Comparison of ENCODE assay signal across 19 cellular contexts in the genomic region with DNA sequence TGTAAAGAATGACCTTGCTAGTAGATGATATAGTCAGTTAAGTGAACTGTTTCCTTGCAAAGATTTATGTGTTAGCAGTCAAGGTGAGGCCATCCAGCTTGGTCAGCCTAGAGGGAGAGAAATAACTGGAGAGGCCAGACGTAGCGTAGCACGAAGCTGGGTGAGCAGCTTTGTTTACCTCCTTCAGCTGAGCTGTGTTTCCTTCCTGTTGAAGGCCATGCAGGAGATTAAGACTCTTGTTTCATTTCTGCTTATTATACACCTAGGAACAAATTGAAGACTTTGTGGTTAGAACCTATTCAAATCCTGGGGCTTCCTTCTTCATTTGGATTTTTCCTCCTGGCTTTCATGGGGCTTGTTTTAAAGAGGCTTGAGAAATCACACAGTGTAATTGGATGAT.
"Had no signal": no experiment of that assay in that cellular context is flagged by ENCODE, and none has a peak within 500 bp of the region (broad histone marks: within the 10 kb centered on the region; RNA-seq: fewer than 3 reads in every experiment).

No MANE protein-coding gene starts in this region.

- H3K36me3 ChIP-seq: colonic mucosa, esophagus squamous epithelium, right atrium auricular region, transverse colon had no signal

- H3K9me3 Mint-ChIP-seq: activated B cell treated with CpG ODN at 0.5 μM for 24 hours, nephron had no signal

- H3K4me1 Mint-ChIP-seq: nephron had no signal

- H3K4me3 Mint-ChIP-seq: activated B cell treated with CpG ODN at 0.5 μM for 24 hours; activated CD4-positive, alpha-beta T cell treated with anti-CD3 and anti-CD28 coated beads, Interleukin-2, amount 10 ng/mL, durations not matched to agents 24 days and 14 days; activated CD8-positive, alpha-beta T cell treated with anti-CD3 and anti-CD28 coated beads, Interleukin-2, amount 10 ng/mL, durations not matched to agents 7 days and 5 days; activated naive CD8-positive, alpha-beta T cell; nephron had no signal

- H3K27ac Mint-ChIP-seq: activated B cell treated with CpG ODN at 0.5 μM for 24 hours; activated CD4-positive, alpha-beta T cell treated with anti-CD3 and anti-CD28 coated beads, Interleukin-2, amount 10 ng/mL, durations not matched to agents 24 days and 14 days; activated CD8-positive, alpha-beta T cell treated with anti-CD3 and anti-CD28 coated beads, Interleukin-2, amount 10 ng/mL, durations not matched to agents 7 days and 5 days; activated naive CD8-positive, alpha-beta T cell; nephron; progenitor cell of endocrine pancreas had no signal

- H3K27me3 Mint-ChIP-seq: activated B cell treated with CpG ODN at 0.5 μM for 24 hours, progenitor cell of endocrine pancreas had no signal

- H3K4me1 ChIP-seq: colonic mucosa, esophagus squamous epithelium, right atrium auricular region, transverse colon had no signal

- H3K36me3 Mint-ChIP-seq: activated naive CD8-positive, alpha-beta T cell had no signal

- FAIRE-seq: TTC549 had no signal

- DNase-seq: activated B cell treated with CpG ODN at 0.5 μM for 24 hours; activated CD4-positive, alpha-beta T cell treated with anti-CD3 and anti-CD28 coated beads, Interleukin-2, amount 10 ng/mL, durations not matched to agents 24 days and 14 days; activated CD8-positive, alpha-beta memory T cell treated with anti-CD3 and anti-CD28 coated beads, Interleukin-2, amount 50 U/mL, for 4 hours; activated CD8-positive, alpha-beta T cell treated with anti-CD3 and anti-CD28 coated beads, Interleukin-2, amount 10 ng/mL, durations not matched to agents 7 days and 5 days; activated gamma-delta T cell treated with Interleukin-2 at 50 U/mL for 16 hours; amniotic stem cell; colonic mucosa; esophagus squamous epithelium; kidney glomerular epithelial cell; occipital lobe; stimulated activated CD4-positive, alpha-beta T cell treated with anti-CD3 and anti-CD28 coated beads, Interleukin-2, amount 100 ng/mL, for 48 hours; stimulated activated naive CD4-positive, alpha-beta T cell treated with Interleukin-2 at 50 U/mL for 16 hours; substantia nigra; transverse colon had no signal

- ATAC-seq: activated CD8-positive, alpha-beta T cell treated with anti-CD3 and anti-CD28 coated beads, Interleukin-2, amount 10 ng/mL, durations not matched to agents 7 days and 5 days had no signal

- H3K27me3 ChIP-seq: colonic mucosa, esophagus squamous epithelium, right atrium auricular region, transverse colon had no signal

- H3K9me3 ChIP-seq: colonic mucosa, esophagus squamous epithelium, right atrium auricular region, transverse colon had no signal

- H3K27ac ChIP-seq: colonic mucosa, esophagus squamous epithelium, right atrium auricular region, transverse colon had no signal

- H3K4me3 ChIP-seq: colonic mucosa, esophagus squamous epithelium, right atrium auricular region, transverse colon had no signal
